ENCODE assay signal across 27 cellular contexts in genomic region chr3:187454416-187454815, GRCh38.
"Had no signal": no experiment of that assay in that cellular context is flagged by ENCODE, and none has a peak within 500 bp of the region (broad histone marks: within the 10 kb centered on the region; RNA-seq: fewer than 3 reads in every experiment).

No MANE protein-coding gene starts in this region.

- H3K27ac ChIP-seq: coronary artery, gastroesophageal sphincter, heart left ventricle, hepatocyte, neutrophil, parathyroid adenoma, right atrium auricular region, stomach, thyroid gland had no signal

- ATAC-seq: gastroesophageal sphincter; heart left ventricle; left lobe of liver; mucosa of descending colon; natural killer cell treated with Interleukin-12 subunit alpha and Interleukin-12 subunit beta and Interleukin-15 and Interleukin-18, amount 100 ng/mL, for 72 hours; sciatic nerve; stimulated activated effector memory CD8-positive, alpha-beta T cell treated with anti-CD3 and anti-CD28 coated beads, Interleukin-12 subunit alpha, Interleukin-12 subunit beta, amount 100 ng/mL, for 72 hours had no signal

- H3K79me2 ChIP-seq: hepatocyte, parathyroid adenoma had no signal

- H3K4me1 ChIP-seq: gastroesophageal sphincter, parathyroid adenoma, right atrium auricular region, stomach, thyroid gland had no signal

- H3K9me3 ChIP-seq: gastroesophageal sphincter, mucosa of descending colon, neutrophil, right atrium auricular region, stomach, thyroid gland had no signal

- H3K4me2 ChIP-seq: hepatocyte, smooth muscle cell had no signal

- H3K27me3 ChIP-seq: gastroesophageal sphincter, hepatocyte, neutrophil, right atrium auricular region, stomach, thyroid gland had no signal

- H3K36me3 ChIP-seq: gastroesophageal sphincter, heart left ventricle, neutrophil, right atrium auricular region, stomach, thyroid gland had no signal

- H3K4me3 ChIP-seq: coronary artery, gastroesophageal sphincter, heart left ventricle, hepatocyte, lung, mucosa of descending colon, right atrium auricular region, smooth muscle cell, stomach, thyroid gland had no signal

- H3K9ac ChIP-seq: parathyroid adenoma had no signal

- H2AFZ ChIP-seq: hepatocyte, parathyroid adenoma had no signal

- DNase-seq: dermis blood vessel endothelial cell; effector memory CD4-positive, alpha-beta T cell; erythroblast; foreskin fibroblast; heart left ventricle; kidney; mucosa of descending colon; naive B cell; stimulated activated CD4-positive, alpha-beta T cell treated with anti-CD3 and anti-CD28 coated beads, Interleukin-12 subunit alpha, Interleukin-12 subunit beta, amount 100 ng/mL, for 4 hours; stimulated activated CD4-positive, alpha-beta T cell treated with anti-CD3 and anti-CD28 coated beads, Interleukin-1b, Interleukin-23, amount 100 ng/mL, for 48 hours; stimulated activated CD4-positive, alpha-beta T cell treated with anti-CD3 and anti-CD28 coated beads, Interleukin-4, amount 100 ng/mL, for 24 hours; stimulated activated naive CD4-positive, alpha-beta T cell treated with Interleukin-2 at 50 U/mL for 16 hours; stomach; thyroid gland had no signal

- FAIRE-seq: endometrium, kidney had no signal
